ENCODE assay signal across 12 cellular contexts in the genomic region with DNA sequence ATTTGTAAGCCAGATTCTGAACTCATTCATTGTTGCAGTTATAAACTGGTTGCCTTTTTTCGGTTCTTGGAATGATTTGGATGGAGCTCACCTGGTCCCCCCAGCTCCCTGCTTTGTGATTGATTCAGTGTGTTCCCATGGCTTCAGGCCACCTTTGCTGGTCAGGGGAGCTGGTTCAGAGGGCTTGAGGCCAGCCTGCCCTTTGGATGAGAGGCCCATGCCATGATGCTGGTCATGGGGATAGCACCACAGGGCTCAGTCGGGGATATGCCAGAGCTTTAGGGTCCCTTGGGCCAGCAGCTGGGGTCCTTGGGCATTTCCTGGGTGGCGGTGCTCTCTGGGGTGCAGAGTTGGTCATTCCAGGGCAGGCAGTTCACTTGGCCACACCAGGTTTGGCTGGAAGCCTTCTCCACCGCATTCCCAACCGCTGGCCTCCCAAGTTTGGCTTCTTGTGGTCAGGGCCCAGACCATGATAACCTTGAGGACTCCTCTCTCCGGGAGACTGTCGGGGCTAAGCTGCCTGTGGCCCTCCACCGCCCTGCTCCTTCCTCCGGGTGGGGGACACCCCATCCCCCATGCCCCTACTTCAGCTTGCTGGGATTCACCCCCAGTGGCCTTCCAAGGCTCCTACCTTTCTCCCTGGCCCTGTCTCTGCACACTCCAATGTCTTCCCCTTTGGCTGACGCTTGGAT.
A peak's percentile ranks its signal among the peaks of the same experiment; 100 is the strongest.
DNase-seq lines count a peak whose midpoint lies in the region; ATAC-seq and TF ChIP-seq lines count a peak whose summit lies in the region.
"Had no signal": no experiment of that assay in that cellular context is flagged by ENCODE, and none has a peak within 500 bp of the region (broad histone marks: within the 10 kb centered on the region; RNA-seq: fewer than 3 reads in every experiment).

No MANE protein-coding gene starts in this region.

- DNase-seq in EH (ENCODE audit: low read depth), result peak; percentile 33
- DNase-seq in fibroblast of pulmonary artery (ENCODE audit: low read depth), result peak; percentile 12
- peak; percentile 14 for DNase-seq in non-pigmented ciliary epithelial cell (ENCODE audit: low read depth)
- no peak for DNase-seq in adrenal gland
- DNase-seq in cortex of kidney (lab: John Stamatoyannopoulos, UW), result no peak
- DNase-seq in stimulated activated CD8-positive, alpha-beta memory T cell treated with anti-CD3 and anti-CD28 coated beads, Interleukin-4, amount 100 ng/mL, for 48 hours, result no peak
- DNase-seq: CD4-positive, CD25-positive, alpha-beta regulatory T cell; head of caudate nucleus; NCI-H526; SHP77 had no signal

- H3K9me2 ChIP-seq in OCI-LY1 (ENCODE audit: low read depth, low read length), result no peaks in the 10 kb centered on the region

- H4K20me1 ChIP-seq in OCI-LY1 (ENCODE audit: insufficient read depth, low read length), result no peaks in the 10 kb centered on the region

- ATAC-seq in HG03457 (IDR thresholded peaks at IDR 0.05; ENCODE audit: unreplicated experiment), result no peak

- H3F3A ChIP-seq in OCI-LY1 (ENCODE audit: insufficient read depth, low read length), result no peaks in the 10 kb centered on the region

- TF ChIP-seq CTCF in OCI-LY1 (IDR thresholded peaks at IDR 0.05; ENCODE audit: low read length) (no peak), fibroblast of pulmonary artery (IDR thresholded peaks at IDR 0.05; ENCODE audit: low read length, missing control alignments) (no peak), adrenal gland (IDR thresholded peaks at IDR 0.05) (no peak)

- H2AFZ ChIP-seq in OCI-LY1 (ENCODE audit: low read length), result no peak overlapping the region

- H3K4me1 ChIP-seq in OCI-LY1 (ENCODE audit: insufficient read depth, low read length, severe bottlenecking) (peaks cover 35% of the 10 kb centered on the region), adrenal gland (replicated peaks in 1 of 2) (no peaks in the 10 kb centered on the region)

- H3K36me3 ChIP-seq in OCI-LY1 (ENCODE audit: insufficient read depth, low read length) (peaks cover 14% of the 10 kb centered on the region), adrenal gland (replicated peaks in 1 of 2) (no peaks in the 10 kb centered on the region)

- peak overlapping the region; percentile 73 for H3K27ac ChIP-seq in OCI-LY1 (ENCODE audit: low read depth, low read length, poor library complexity, severe bottlenecking)
- H3K27ac ChIP-seq in adrenal gland, result no peak overlapping the region

- peak overlapping the region; percentile 54 for H3K4me2 ChIP-seq in OCI-LY1 (ENCODE audit: low read length)

- intact Hi-C loops in adrenal gland (cut with DNase I), result no loop called here

- no peak for TF ChIP-seq POLR2A in adrenal gland (IDR thresholded peaks at IDR 0.05)

- WGBS in adrenal gland, 4 donors, result 90 to 94% (median 91%) methylated on average over 6 to 10 of the region's 10 CpGs

- H3K4me3 ChIP-seq in OCI-LY1 (ENCODE audit: low read depth, low read length, poor library complexity, severe bottlenecking) (no peak overlapping the region), fibroblast of pulmonary artery (replicated peaks; ENCODE audit: low read depth, low read length) (no peak overlapping the region), adrenal gland (no peak overlapping the region)

- no peaks in the 10 kb centered on the region for H3K9me3 ChIP-seq in OCI-LY1 (ENCODE audit: low read length)
- no peaks in the 10 kb centered on the region for H3K9me3 ChIP-seq in adrenal gland (replicated peaks in 1 of 3)

- peak overlapping the region; percentile 34; the same call in 1 of the 2 replicates for H3K9ac ChIP-seq in OCI-LY1 (ENCODE audit: low read length)

- H3K79me2 ChIP-seq in OCI-LY1 (ENCODE audit: insufficient read depth, low read length), result no peaks in the 10 kb centered on the region

- H3K27me3 ChIP-seq in OCI-LY1 (ENCODE audit: insufficient read depth, low read length) (no peaks in the 10 kb centered on the region), adrenal gland (no peaks in the 10 kb centered on the region)

Comparison
In these comparisons a context has a peak if more than half of its experiments do, and no peak if none do; other contexts are left out.
1. DNase-seq: peak in EH (single experiment), fibroblast of pulmonary artery (single experiment) and non-pigmented ciliary epithelial cell (single experiment); none in adrenal gland (0 of 7), cortex of kidney (single experiment) and stimulated activated CD8-positive, alpha-beta memory T cell treated with anti-CD3 and anti-CD28 coated beads, Interleukin-4, amount 100 ng/mL, for 48 hours (single experiment).